In the genomic region with DNA sequence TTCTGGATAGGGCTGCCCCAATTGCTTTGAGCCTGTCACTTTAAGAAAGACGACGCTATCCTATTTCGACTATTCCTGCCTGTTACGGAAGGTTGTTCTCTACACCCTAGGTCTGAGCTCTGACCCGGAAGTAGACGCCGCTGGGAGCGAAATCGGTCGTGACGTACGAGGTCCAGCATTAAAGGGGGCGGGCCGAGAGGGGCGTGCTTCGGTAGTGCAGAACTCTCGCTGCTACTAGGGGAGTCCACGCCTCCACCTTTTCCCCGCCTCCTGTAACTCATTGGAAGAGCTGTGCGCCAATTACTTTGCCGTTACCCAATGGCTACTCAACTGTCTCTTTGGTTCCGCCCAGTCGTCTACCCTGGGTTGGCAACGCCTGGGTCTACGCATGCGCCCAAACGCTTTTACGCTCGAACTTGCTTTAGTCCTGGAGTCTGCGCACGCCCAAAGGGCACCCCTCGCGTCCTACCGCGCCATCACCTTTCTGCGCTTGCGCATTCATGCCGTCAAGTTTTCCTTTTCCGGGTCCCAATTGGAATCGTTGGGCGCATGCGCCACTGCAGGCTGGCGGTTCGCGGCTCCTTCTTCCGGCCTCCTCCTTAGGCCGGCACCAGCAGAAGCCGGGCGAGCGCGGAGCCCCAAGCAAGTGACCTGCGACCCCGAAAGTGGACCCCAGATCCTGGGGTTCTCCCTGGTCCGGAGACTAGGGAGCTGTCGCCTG, we compare ENCODE assay signal across 8 cellular contexts. TPM values are rescaled to one million over a fixed set of nuclear protein-coding genes. Genes with fewer than 3 reads are reported as not detected.
DNase-seq lines count a peak whose midpoint lies in the region; FAIRE-seq and TF ChIP-seq lines count a peak whose summit lies in the region.

A gene (plus strand): TSS at position 548 of the 721 bp plus-strand sequence. CDS start 536 bp downstream, outside the sequence.

- H2AFZ ChIP-seq in neuronal stem cell (ENCODE audit: low read length): peak within 1 kb of the TSS; percentile 77

- peak within 1 kb of the TSS; percentile 94 for H3K18ac ChIP-seq in neuronal stem cell (ENCODE audit: low read length)

- peak; percentile 29 for TF ChIP-seq POLR2A in NB4 (IDR thresholded peaks at IDR 0.05; ENCODE audit: extremely low read depth, insufficient read length)

- H3K27ac ChIP-seq in SK-N-MC (peak within 1 kb of the TSS; percentile 90), neuronal stem cell (replicated peaks; ENCODE audit: low read length) (peak within 1 kb of the TSS; percentile 84)

- peaks cover 2% of the 10 kb centered on the region for H3K27me3 Mint-ChIP-seq in HFFc6 (ENCODE audit: insufficient read depth)
- no peaks in the 10 kb centered on the region for H3K27me3 Mint-ChIP-seq in activated naive CD4-positive, alpha-beta T cell treated with anti-CD3 and anti-CD28 coated beads, Interleukin-2, amount 10 ng/mL, durations not matched to agents 7 days and 5 days

- H3K36me3 ChIP-seq in SK-N-MC (ENCODE audit: insufficient read depth, low read length) (peaks cover 21% of the 10 kb centered on the region; the same call in 1 of the 2 replicates), neuronal stem cell (replicated peaks in 1 of 2; ENCODE audit: control insufficient read depth in 2 of 2, insufficient read depth in 2 of 2, low read length in 2 of 2) (peaks cover 33 to 64% of the 10 kb centered on the region in 2 donors)

- no CpG with 5 or more reads among the region's 55 CpGs for WGBS in neuronal stem cell (ENCODE audit: extremely low coverage in 2 of 2, insufficient read length in 2 of 2, insufficient replicate concordance in 1 of 2), 2 donors

- peaks cover 23% of the 10 kb centered on the region for H3K79me1 ChIP-seq in neuronal stem cell (ENCODE audit: low read depth, low read length)

- H3K9ac ChIP-seq in SK-N-MC (ENCODE audit: insufficient read length) (peak within 1 kb of the TSS; percentile 90), neuronal stem cell (ENCODE audit: low read depth, low read length, poor library complexity) (peak within 1 kb of the TSS; percentile 91)

- H3K27me3 ChIP-seq in neuronal stem cell (ENCODE audit: control insufficient read depth in 3 of 3, insufficient read depth in 3 of 3, low read depth in 1 of 3, low read length in 3 of 3): no peaks in the 10 kb centered on the region

- H3K4me3 Mint-ChIP-seq in HFFc6: peak within 1 kb of the TSS; percentile 96
- peak within 1 kb of the TSS; percentile 97 for H3K4me3 Mint-ChIP-seq in activated naive CD4-positive, alpha-beta T cell treated with anti-CD3 and anti-CD28 coated beads, Interleukin-2, amount 10 ng/mL, durations not matched to agents 7 days and 5 days

- H3K4me1 ChIP-seq in neuronal stem cell (ENCODE audit: control insufficient read depth in 2 of 2, insufficient read depth in 1 of 2, low read depth in 1 of 2, low read length in 2 of 2): peaks cover 21 to 31% of the 10 kb centered on the region in 2 donors

- peaks cover 40% of the 10 kb centered on the region for H3K4me1 Mint-ChIP-seq in HFFc6 (ENCODE audit: low read depth)
- peaks cover 48% of the 10 kb centered on the region for H3K4me1 Mint-ChIP-seq in activated naive CD4-positive, alpha-beta T cell treated with anti-CD3 and anti-CD28 coated beads, Interleukin-2, amount 10 ng/mL, durations not matched to agents 7 days and 5 days

- H4K8ac ChIP-seq in neuronal stem cell (ENCODE audit: low read depth, low read length): no peak within 1 kb of the TSS

- H3K14ac ChIP-seq in neuronal stem cell (ENCODE audit: low read length): peak within 1 kb of the TSS; percentile 87

- H2BK5ac ChIP-seq in neuronal stem cell (ENCODE audit: low read length): peak within 1 kb of the TSS; percentile 72

- DNase-seq in GM03348 (ENCODE audit: low spot score): peak; percentile 100
- DNase-seq in HFFc6: peak; percentile 100
- DNase-seq in NB4 (ENCODE audit: low read depth): peak; percentile 100
- peak; percentile 100 for DNase-seq in SK-N-MC (ENCODE audit: low read depth, low spot score)
- DNase-seq in activated naive CD4-positive, alpha-beta T cell treated with anti-CD3 and anti-CD28 coated beads, Interleukin-2, amount 10 ng/mL, durations not matched to agents 7 days and 5 days: peak; percentile 100
- peak; percentile 100 for DNase-seq in frontal cortex (ENCODE audit: low spot score in 2 of 2)
- DNase-seq in neuronal stem cell (ENCODE audit: low spot score): peak; percentile 100

- CTCF ChIA-PET in activated naive CD4-positive, alpha-beta T cell treated with anti-CD3 and anti-CD28 coated beads, Interleukin-2, amount 10 ng/mL, durations not matched to agents 7 days and 5 days (lab: Charles Lee): interaction anchor here (0.6 to 1.8 kb wide), 12 partner anchors 8 to 452 kb away, joined by 3 to 8 read pairs (median 4); a partner anchor contains a TSS

- H3K4me2 ChIP-seq in neuronal stem cell (ENCODE audit: insufficient read depth, low read length, poor library complexity, severe bottlenecking): peak within 1 kb of the TSS; percentile 90

- H2AK5ac ChIP-seq in neuronal stem cell (ENCODE audit: low read depth, low read length): peak within 1 kb of the TSS; percentile 83

- peak within 1 kb of the TSS; percentile 92 for H3K27ac Mint-ChIP-seq in HFFc6
- peak within 1 kb of the TSS; percentile 97 for H3K27ac Mint-ChIP-seq in activated naive CD4-positive, alpha-beta T cell treated with anti-CD3 and anti-CD28 coated beads, Interleukin-2, amount 10 ng/mL, durations not matched to agents 7 days and 5 days

- H3K9me3 ChIP-seq in SK-N-MC (ENCODE audit: low read depth, low read length): no peaks in the 10 kb centered on the region
- no peaks in the 10 kb centered on the region for H3K9me3 ChIP-seq in neuronal stem cell (replicated peaks in 1 of 2; ENCODE audit: control insufficient read depth in 2 of 2, insufficient read depth in 1 of 2, low read depth in 1 of 2, low read length in 2 of 2)

- H2BK15ac ChIP-seq in neuronal stem cell (ENCODE audit: low read length): no peak within 1 kb of the TSS

- TF ChIP-seq CTCF in HFFc6 (IDR thresholded peaks at IDR 0.05) (no peak), NB4 (IDR thresholded peaks at IDR 0.05; ENCODE audit: low read depth, low read length) (no peak), subcutaneous adipose tissue (IDR thresholded peaks at IDR 0.05; ENCODE audit: low read depth) (no peak)

- H3K4me3 ChIP-seq in NB4 (ENCODE audit: low read depth, low read length) (peak within 1 kb of the TSS; percentile 89), SK-N-MC (peak within 1 kb of the TSS; percentile 91), neuronal stem cell (ENCODE audit: low read length in 2 of 2) (peak within 1 kb of the TSS; percentile 96 to 98)

- H3K4ac ChIP-seq in neuronal stem cell (ENCODE audit: low read length): no peak within 1 kb of the TSS

- H2BK120ac ChIP-seq in neuronal stem cell (ENCODE audit: low read depth, low read length): no peak within 1 kb of the TSS

- peak; percentile 98 for FAIRE-seq in frontal cortex (lab: Jason Lieb, UNC)

- H3K9me3 Mint-ChIP-seq in HFFc6: no peaks in the 10 kb centered on the region
- H3K9me3 Mint-ChIP-seq in activated naive CD4-positive, alpha-beta T cell treated with anti-CD3 and anti-CD28 coated beads, Interleukin-2, amount 10 ng/mL, durations not matched to agents 7 days and 5 days: no peaks in the 10 kb centered on the region

- H2BK12ac ChIP-seq in neuronal stem cell (ENCODE audit: low read length): no peak within 1 kb of the TSS

- no peak within 1 kb of the TSS for H4K91ac ChIP-seq in neuronal stem cell (ENCODE audit: low read depth, low read length, poor library complexity)

- peaks cover 19% of the 10 kb centered on the region for H3K36me3 Mint-ChIP-seq in HFFc6 (ENCODE audit: low read depth)
- H3K36me3 Mint-ChIP-seq in activated naive CD4-positive, alpha-beta T cell treated with anti-CD3 and anti-CD28 coated beads, Interleukin-2, amount 10 ng/mL, durations not matched to agents 7 days and 5 days: peaks cover 33% of the 10 kb centered on the region

- peak within 1 kb of the TSS; percentile 93 for H3K23ac ChIP-seq in neuronal stem cell (ENCODE audit: low read depth, low read length, poor library complexity)

RNA-seq across cellular contexts. Expression of the gene that starts here (rescaled TPM):
- 10 to 100 TPM; 51.5 to 66.7 (median 57.3) TPM for total RNA-seq in HFFc6 (2021; fragmentation: NEBNext Ultra II Directional; extraction: Animal tissue kit (Norgen Biotek cat#: 25700))
- total RNA-seq in frontal cortex (7.7 TPM), subcutaneous adipose tissue (10 to 100 TPM; 10.3 to 25.2 (median 11.2) TPM)
- polyA plus RNA-seq in neuronal stem cell (2013, experiment 1 of 2): 11.7 TPM
- polyA plus RNA-seq in neuronal stem cell (2013, experiment 2 of 2): 11.4 TPM

Comparison
In these comparisons a context has a peak if more than half of its experiments do, and no peak if none do; other contexts are left out.
1. Peak in every context shown above with its lines: DNase-seq, H3K4me3 ChIP-seq and H3K27ac ChIP-seq.